ENCODE assay signal across 26 cellular contexts in genomic region chr15:51825701-51826100, GRCh38.
"Had no signal": no experiment of that assay in that cellular context is flagged by ENCODE, and none has a peak within 500 bp of the region (broad histone marks: within the 10 kb centered on the region; RNA-seq: fewer than 3 reads in every experiment).

No MANE protein-coding gene starts in this region.

- H3K27ac ChIP-seq: adrenal gland, body of pancreas, KMS-11, SJCRH30, WERI-Rb-1 had no signal

- H3K27ac Mint-ChIP-seq: activated CD8-positive, alpha-beta T cell treated with anti-CD3 and anti-CD28 coated beads, Interleukin-2, amount 10 ng/mL, durations not matched to agents 7 days and 5 days; activated naive CD4-positive, alpha-beta T cell treated with anti-CD3 and anti-CD28 coated beads for 36 hours; activated naive CD4-positive, alpha-beta T cell treated with anti-CD3 and anti-CD28 coated beads, Interleukin-2, amount 50 U/mL, for 72 hours; activated T-cell treated with anti-CD3 and anti-CD28 coated beads, Interleukin-2, amount 50 U/mL, for 24 hours had no signal

- H3K4me2 ChIP-seq: KMS-11 had no signal

- H3K27me3 ChIP-seq: adrenal gland, body of pancreas, SJCRH30 had no signal

- H3K4me1 ChIP-seq: SJCRH30 had no signal

- H3K4me3 ChIP-seq: adrenal gland, body of pancreas, SJCRH30 had no signal

- H3K4me3 Mint-ChIP-seq: activated CD8-positive, alpha-beta T cell treated with anti-CD3 and anti-CD28 coated beads, Interleukin-2, amount 10 ng/mL, durations not matched to agents 7 days and 5 days; activated naive CD4-positive, alpha-beta T cell treated with anti-CD3 and anti-CD28 coated beads for 36 hours; activated T-cell treated with anti-CD3 and anti-CD28 coated beads, Interleukin-2, amount 50 U/mL, for 24 hours had no signal

- H3K27me3 Mint-ChIP-seq: activated T-cell treated with anti-CD3 and anti-CD28 coated beads, Interleukin-2, amount 50 U/mL, for 24 hours had no signal

- H3K9ac ChIP-seq: KMS-11 had no signal

- DNase-seq: activated CD4-positive, alpha-beta T cell treated with anti-CD3 and anti-CD28 coated beads for 1 hour; activated CD4-positive, alpha-beta T cell treated with anti-CD3 and anti-CD28 coated beads for 48 hours; activated CD4-positive, alpha-beta T cell treated with anti-CD3 and anti-CD28 coated beads, Interleukin-2, amount 50 U/mL, for 48 hours; activated CD4-positive, CD25-positive, alpha-beta regulatory T cell; activated CD8-positive, alpha-beta T cell treated with anti-CD3 and anti-CD28 coated beads, Interleukin-2, amount 10 ng/mL, durations not matched to agents 7 days and 5 days; activated gamma-delta T cell treated with Interleukin-2 at 50 U/mL for 16 hours; activated naive CD4-positive, alpha-beta T cell treated with anti-CD3 and anti-CD28 coated beads for 36 hours; activated T-cell treated with anti-CD3 and anti-CD28 coated beads, Interleukin-2, amount 50 U/mL, for 24 hours; adrenal gland; body of pancreas; central memory CD4-positive, alpha-beta T cell; NCI-H1105; NCI-H1417 treated with DMSO at 0.1 percent for 48 hours; NCI-H1930; NCI-H2081 treated with DMSO at 0.1 percent for 48 hours; NCI-H226; NCI-H446 treated with DMSO at 0.1 percent for 48 hours; NCI-H524; NCI-H69; NCI-H82; SHP77; SJCRH30; T1000; WERI-Rb-1 had no signal

- H3K36me3 ChIP-seq: adrenal gland, SJCRH30, WERI-Rb-1 had no signal
